22 cellular contexts compared by ENCODE assay signal in the genomic region with DNA sequence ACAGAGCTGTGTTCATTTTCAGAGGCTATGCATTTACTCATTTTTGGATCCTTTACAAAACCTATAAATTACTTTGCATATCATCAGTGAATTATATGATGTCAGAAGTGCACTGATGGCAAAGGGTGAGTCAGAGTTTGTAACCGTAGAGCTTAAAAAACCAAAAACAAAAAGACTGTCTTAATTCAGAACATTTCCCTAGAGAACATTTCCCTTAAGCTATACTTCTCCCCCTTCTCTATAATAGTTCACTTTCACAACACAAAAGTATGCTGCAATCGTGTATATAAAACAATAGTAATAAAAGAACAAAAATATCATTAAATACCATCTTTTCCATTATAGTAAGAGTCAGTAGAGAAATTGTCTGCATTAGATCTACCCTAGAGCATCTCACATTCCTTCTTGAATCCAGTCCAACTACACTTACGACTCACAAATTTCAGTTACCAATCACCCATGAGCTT.
DNase-seq lines count a peak whose midpoint lies in the region; ATAC-seq and TF ChIP-seq lines count a peak whose summit lies in the region.
"Had no signal": no experiment of that assay in that cellular context is flagged by ENCODE, and none has a peak within 500 bp of the region (broad histone marks: within the 10 kb centered on the region; RNA-seq: fewer than 3 reads in every experiment).

No MANE protein-coding gene starts in this region.

- H3K36me3 ChIP-seq in GM23338 (ENCODE audit: insufficient read depth) = no peaks in the 10 kb centered on the region
- H3K36me3 ChIP-seq in mesenchymal stem cell (ENCODE audit: control insufficient read depth in 1 of 2, insufficient read depth in 2 of 2, low read depth in 1 of 2, low read length in 2 of 2) = no peaks in the 10 kb centered on the region
- H3K36me3 ChIP-seq in vagina = no peaks in the 10 kb centered on the region
- H3K36me3 ChIP-seq: gastrocnemius medialis, tibial nerve had no signal

- no peak overlapping the region for H3K18ac ChIP-seq in mesenchymal stem cell (ENCODE audit: low read depth in 1 of 2, low read length in 2 of 2)

- no peak overlapping the region for H3K14ac ChIP-seq in mesenchymal stem cell (ENCODE audit: low read length in 2 of 2)

- H3K4ac ChIP-seq in mesenchymal stem cell (ENCODE audit: low read depth in 1 of 2, low read length in 2 of 2) = no peak overlapping the region

- H3K4me3 ChIP-seq in GM23338 (no peak overlapping the region), mesenchymal stem cell (ENCODE audit: insufficient read depth in 1 of 2, low read depth in 1 of 2, low read length in 2 of 2) (no peak overlapping the region), vagina (no peak overlapping the region)
- H3K4me3 ChIP-seq: gastrocnemius medialis, tibial nerve had no signal

- no peaks in the 10 kb centered on the region for H3K4me1 ChIP-seq in GM23338 (ENCODE audit: insufficient read depth)
- no peaks in the 10 kb centered on the region for H3K4me1 ChIP-seq in mesenchymal stem cell (ENCODE audit: control insufficient read depth, insufficient read depth, low read depth, low read length)
- H3K4me1 ChIP-seq in vagina = no peaks in the 10 kb centered on the region
- H3K4me1 ChIP-seq: gastrocnemius medialis, tibial nerve had no signal

- H2AFZ ChIP-seq in GM23338 (0 out of 2 replicates have a peak overlapping the region, but pooled peaks have one; percentile 43), mesenchymal stem cell (ENCODE audit: low read depth, low read length) (no peak overlapping the region)

- no peaks in the 10 kb centered on the region for H3K27me3 Mint-ChIP-seq in GM23338 (ENCODE audit: insufficient read depth, low read depth, poor library complexity)
- H3K27me3 Mint-ChIP-seq in CD14-positive monocyte (ENCODE audit: low read depth in 3 of 3) = no peaks in the 10 kb centered on the region
- no peaks in the 10 kb centered on the region for H3K27me3 Mint-ChIP-seq in stimulated activated memory B cell treated with anti-CD40 and anti-IgM and Interleukin-4, amounts not matched to agents 10 μg/mL and 1 μg/mL and 100 μg/mL, for 72 hours
- H3K27me3 Mint-ChIP-seq: activated CD4-positive, alpha-beta T cell treated with anti-CD3 and anti-CD28 coated beads, Interleukin-2, amount 10 ng/mL, durations not matched to agents 24 days and 14 days; activated naive CD8-positive, alpha-beta T cell treated with anti-CD3 and anti-CD28 coated beads, Interleukin-2, amount 50 U/mL, for 24 hours; activated T-helper 17 cell treated with anti-CD3 and anti-CD28 coated beads, Interleukin-2, amount 50 U/mL, for 72 hours; T-cell had no signal

- H4K8ac ChIP-seq in mesenchymal stem cell (ENCODE audit: low read length) = no peak overlapping the region

- H2BK15ac ChIP-seq in mesenchymal stem cell (ENCODE audit: low read depth, poor library complexity, severe bottlenecking) = no peak overlapping the region

- no peak overlapping the region for H2BK12ac ChIP-seq in mesenchymal stem cell (ENCODE audit: low read length in 2 of 2)

- no peak overlapping the region for H4K91ac ChIP-seq in mesenchymal stem cell (ENCODE audit: low read length)

- no peak overlapping the region for H2BK5ac ChIP-seq in mesenchymal stem cell (ENCODE audit: low read depth, low read length, poor library complexity, severe bottlenecking)

- no peaks in the 10 kb centered on the region for H3F3A ChIP-seq in GM23338 (replicated peaks; ENCODE audit: low read depth)

- ATAC-seq in GM23338 = no peak
- ATAC-seq in stimulated activated memory B cell treated with anti-CD40 and anti-IgM and Interleukin-4, amounts not matched to agents 10 μg/mL and 1 μg/mL and 100 μg/mL, for 72 hours = no peak
- ATAC-seq: activated naive CD8-positive, alpha-beta T cell treated with anti-CD3 and anti-CD28 coated beads, Interleukin-2, amount 50 U/mL, for 24 hours; activated T-helper 17 cell treated with anti-CD3 and anti-CD28 coated beads, Interleukin-2, amount 50 U/mL, for 72 hours; gastrocnemius medialis; stimulated activated naive CD8-positive, alpha-beta T cell treated with anti-CD3 and anti-CD28 coated beads, Interleukin-15, Interleukin-2, amounts not matched to agents 100 U/mL and 50 U/mL, for 24 hours; T-cell had no signal

- H3K27ac Mint-ChIP-seq in GM23338 (no peak overlapping the region), CD14-positive monocyte (no peak overlapping the region)
- H3K27ac Mint-ChIP-seq in stimulated activated memory B cell treated with anti-CD40 and anti-IgM and Interleukin-4, amounts not matched to agents 10 μg/mL and 1 μg/mL and 100 μg/mL, for 72 hours = no peak overlapping the region
- H3K27ac Mint-ChIP-seq: activated CD4-positive, alpha-beta T cell treated with anti-CD3 and anti-CD28 coated beads, Interleukin-2, amount 10 ng/mL, durations not matched to agents 24 days and 14 days; activated naive CD8-positive, alpha-beta T cell treated with anti-CD3 and anti-CD28 coated beads, Interleukin-2, amount 50 U/mL, for 24 hours; activated T-helper 17 cell treated with anti-CD3 and anti-CD28 coated beads, Interleukin-2, amount 50 U/mL, for 72 hours; T-cell had no signal

- no peak overlapping the region for H3K9ac ChIP-seq in mesenchymal stem cell (ENCODE audit: low read length)

- no peaks in the 10 kb centered on the region for H3K9me2 ChIP-seq in GM23338 (ENCODE audit: insufficient read depth)

- DNase-seq in GM23338 (ENCODE audit: low spot score) = no peak
- peak; percentile 68 for DNase-seq in NCI-H226
- peak; percentile 69 for DNase-seq in fibroblast of gingiva (ENCODE audit: low read depth)
- DNase-seq in mesenchymal stem cell = peak; percentile 52
- no peak for DNase-seq in vagina (ENCODE audit: extremely low spot score in 2 of 2)
- DNase-seq in CD14-positive monocyte (ENCODE audit: low spot score) = no peak
- DNase-seq: activated CD4-positive, alpha-beta T cell treated with anti-CD3 and anti-CD28 coated beads, Interleukin-2, amount 10 ng/mL, durations not matched to agents 24 days and 14 days; activated naive CD8-positive, alpha-beta T cell treated with anti-CD3 and anti-CD28 coated beads, Interleukin-2, amount 50 U/mL, for 24 hours; cortex of kidney; DND-41; gastrocnemius medialis; H9; mesendoderm; NCI-H1436 treated with DMSO at 0.1 percent for 48 hours; nephron progenitor cell; SHP77; stimulated activated CD4-positive, alpha-beta T cell treated with anti-CD3 and anti-CD28 coated beads, Interleukin-1b, Interleukin-23, amount 100 ng/mL, for 48 hours; stimulated activated naive CD8-positive, alpha-beta T cell treated with anti-CD3 and anti-CD28 coated beads, Interleukin-15, Interleukin-2, amounts not matched to agents 100 U/mL and 50 U/mL, for 24 hours; T-cell had no signal

- no peaks in the 10 kb centered on the region for H3K27me3 ChIP-seq in GM23338 (ENCODE audit: insufficient read depth)
- H3K27me3 ChIP-seq in mesenchymal stem cell (ENCODE audit: control insufficient read depth in 1 of 2, insufficient read depth in 1 of 2, low read length in 2 of 2) = no peaks in the 10 kb centered on the region
- no peaks in the 10 kb centered on the region for H3K27me3 ChIP-seq in vagina
- H3K27me3 ChIP-seq: gastrocnemius medialis, tibial nerve had no signal

- no peak for TF ChIP-seq CTCF in GM23338 (conservative IDR thresholded peaks at IDR 0.05; ENCODE audit: low read depth in 2 of 2)
- no peak for TF ChIP-seq CTCF in vagina (IDR thresholded peaks at IDR 0.05)
- no peak for TF ChIP-seq CTCF in CD14-positive monocyte (IDR thresholded peaks at IDR 0.05)

- H3K79me2 ChIP-seq in GM23338 (replicated peaks; ENCODE audit: insufficient read depth) = no peaks in the 10 kb centered on the region

- no peak overlapping the region for H3K23ac ChIP-seq in mesenchymal stem cell (ENCODE audit: low read length in 2 of 2)

- H2AK5ac ChIP-seq in mesenchymal stem cell (ENCODE audit: low read length, severe bottlenecking) = no peak overlapping the region

- WGBS in mesenchymal stem cell = 33% methylated on average over 2 of the region's 3 CpGs

- H3K4me2 ChIP-seq in GM23338 (no peak overlapping the region), mesenchymal stem cell (ENCODE audit: low read length, poor library complexity, severe bottlenecking) (no peak overlapping the region)

- H3K9me3 Mint-ChIP-seq in GM23338 (no peaks in the 10 kb centered on the region), CD14-positive monocyte (peaks cover 0 to 2% (median 0%) of the 10 kb centered on the region in 7 donors)
- H3K9me3 Mint-ChIP-seq in stimulated activated memory B cell treated with anti-CD40 and anti-IgM and Interleukin-4, amounts not matched to agents 10 μg/mL and 1 μg/mL and 100 μg/mL, for 72 hours = no peaks in the 10 kb centered on the region
- H3K9me3 Mint-ChIP-seq: H9, nephron progenitor cell had no signal

- H3K36me3 Mint-ChIP-seq in GM23338 (ENCODE audit: low read depth) (no peaks in the 10 kb centered on the region), CD14-positive monocyte (no peaks in the 10 kb centered on the region)
- no peaks in the 10 kb centered on the region for H3K36me3 Mint-ChIP-seq in stimulated activated memory B cell treated with anti-CD40 and anti-IgM and Interleukin-4, amounts not matched to agents 10 μg/mL and 1 μg/mL and 100 μg/mL, for 72 hours
- H3K36me3 Mint-ChIP-seq: T-cell had no signal

- no peaks in the 10 kb centered on the region for H4K20me1 ChIP-seq in GM23338 (replicated peaks; ENCODE audit: insufficient read depth)

- H3K9me3 ChIP-seq in mesenchymal stem cell (ENCODE audit: control insufficient read depth, low read length) (no peaks in the 10 kb centered on the region), vagina (no peaks in the 10 kb centered on the region)
- H3K9me3 ChIP-seq: gastrocnemius medialis, tibial nerve had no signal

- no peaks in the 10 kb centered on the region for H3K79me1 ChIP-seq in mesenchymal stem cell (replicated peaks; ENCODE audit: low read length, poor library complexity, severe bottlenecking)

- H3K4me3 Mint-ChIP-seq in GM23338 = no peak overlapping the region
- H3K4me3 Mint-ChIP-seq in CD14-positive monocyte = no peak overlapping the region
- H3K4me3 Mint-ChIP-seq in stimulated activated memory B cell treated with anti-CD40 and anti-IgM and Interleukin-4, amounts not matched to agents 10 μg/mL and 1 μg/mL and 100 μg/mL, for 72 hours = no peak overlapping the region
- H3K4me3 Mint-ChIP-seq: activated CD4-positive, alpha-beta T cell treated with anti-CD3 and anti-CD28 coated beads, Interleukin-2, amount 10 ng/mL, durations not matched to agents 24 days and 14 days; activated naive CD8-positive, alpha-beta T cell treated with anti-CD3 and anti-CD28 coated beads, Interleukin-2, amount 50 U/mL, for 24 hours; activated T-helper 17 cell treated with anti-CD3 and anti-CD28 coated beads, Interleukin-2, amount 50 U/mL, for 72 hours; H9; nephron progenitor cell; T-cell had no signal

- H3K27ac ChIP-seq in GM23338 (ENCODE audit: low read depth) (no peak overlapping the region), mesenchymal stem cell (ENCODE audit: low read length, poor library complexity, severe bottlenecking) (no peak overlapping the region), vagina (no peak overlapping the region)
- H3K27ac ChIP-seq: gastrocnemius medialis, tibial nerve had no signal

- H2BK120ac ChIP-seq in mesenchymal stem cell (ENCODE audit: low read depth, low read length) = no peak overlapping the region

- intact Hi-C loops in vagina (cut with DNase I) = no loop called here
- intact Hi-C loops in CD14-positive monocyte (cut with micrococcal nuclease) = no loop called here

- H3K4me1 Mint-ChIP-seq in GM23338 (no peaks in the 10 kb centered on the region), CD14-positive monocyte (no peaks in the 10 kb centered on the region)
- no peaks in the 10 kb centered on the region for H3K4me1 Mint-ChIP-seq in stimulated activated memory B cell treated with anti-CD40 and anti-IgM and Interleukin-4, amounts not matched to agents 10 μg/mL and 1 μg/mL and 100 μg/mL, for 72 hours
- H3K4me1 Mint-ChIP-seq: activated CD4-positive, alpha-beta T cell treated with anti-CD3 and anti-CD28 coated beads, Interleukin-2, amount 10 ng/mL, durations not matched to agents 24 days and 14 days; activated naive CD8-positive, alpha-beta T cell treated with anti-CD3 and anti-CD28 coated beads, Interleukin-2, amount 50 U/mL, for 24 hours; activated T-helper 17 cell treated with anti-CD3 and anti-CD28 coated beads, Interleukin-2, amount 50 U/mL, for 72 hours; H9; nephron progenitor cell; T-cell had no signal

- no peak for TF ChIP-seq POLR2A in vagina (IDR thresholded peaks at IDR 0.05)

Comparison
In these comparisons a context has a peak if more than half of its experiments do, and no peak if none do; other contexts are left out.
1. DNase-seq: peak in NCI-H226 (single experiment), fibroblast of gingiva (single experiment) and mesenchymal stem cell (single experiment); none in GM23338 (single experiment), vagina (0 of 2) and CD14-positive monocyte (single experiment).